7 cellular contexts compared by ENCODE assay signal in the genomic region with DNA sequence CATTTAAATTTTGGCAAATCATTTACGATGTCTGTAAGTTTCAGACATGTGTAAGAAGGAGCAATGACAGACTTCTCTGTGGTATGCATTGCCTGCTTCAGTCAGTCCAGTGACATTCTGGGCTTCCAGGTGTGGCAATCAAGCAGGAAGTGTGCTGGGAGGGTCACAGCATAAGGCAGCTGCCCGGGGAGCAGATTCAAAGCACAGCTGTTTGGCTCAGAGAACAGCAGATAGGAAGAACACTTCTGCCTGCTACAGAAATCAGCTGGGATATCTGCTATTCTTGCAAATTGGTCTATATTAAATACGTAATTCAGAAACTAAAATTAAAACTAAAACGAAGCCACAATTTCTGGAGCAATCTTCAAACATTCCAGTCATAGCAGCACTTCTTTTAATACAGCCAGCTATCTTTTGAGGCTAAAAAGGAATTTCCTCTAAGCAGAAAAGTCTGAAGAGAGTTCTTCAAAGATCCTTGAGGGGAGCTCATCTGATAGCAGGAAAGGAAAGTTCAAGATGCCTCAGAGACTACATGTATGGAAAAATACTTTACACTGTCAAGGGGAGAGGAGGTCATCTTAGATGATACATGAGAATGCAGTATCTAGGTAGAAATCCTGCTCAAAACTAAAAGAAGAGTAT. TPM values are rescaled to one million over a fixed set of nuclear protein-coding genes. Genes with fewer than 3 reads are reported as not detected.
A peak's percentile ranks its signal among the peaks of the same experiment; 100 is the strongest.
DNase-seq lines count a peak whose midpoint lies in the region; ATAC-seq, FAIRE-seq and TF ChIP-seq lines count a peak whose summit lies in the region.

No MANE protein-coding gene starts in this region.

- H3K4me2 ChIP-seq in astrocyte (ENCODE audit: low read length), result peak overlapping the region; percentile 43

- H3K9me3 ChIP-seq in astrocyte (ENCODE audit: insufficient read depth, low read depth, low read length), result no peaks in the 10 kb centered on the region

- FAIRE-seq in astrocyte (lab: Jason Lieb, UNC), result no peak

- peak; percentile 98 for ATAC-seq in GM18498 (IDR thresholded peaks at IDR 0.05; ENCODE audit: unreplicated experiment)
- peak; percentile 98 for ATAC-seq in GM21515 (IDR thresholded peaks at IDR 0.05; ENCODE audit: unreplicated experiment)
- peak; percentile 100 for ATAC-seq in HG03571 (IDR thresholded peaks at IDR 0.05; ENCODE audit: unreplicated experiment)

- H3K27me3 ChIP-seq in astrocyte (ENCODE audit: insufficient read depth, low read length), result no peaks in the 10 kb centered on the region

- TF ChIP-seq CTCF in astrocyte (IDR thresholded peaks at IDR 0.05; ENCODE audit: insufficient read depth, low read depth, low read length) (no peak), nephron (IDR thresholded peaks at IDR 0.05; ENCODE audit: unreplicated experiment in 3 of 3) (no peak)

- H3K9me3 Mint-ChIP-seq in astrocyte (ENCODE audit: unreplicated experiment) (peaks cover 4% of the 10 kb centered on the region), nephron (peaks cover 3% of the 10 kb centered on the region)
- peaks cover 3% of the 10 kb centered on the region for H3K9me3 Mint-ChIP-seq in activated T-helper 1 cell treated with anti-CD3 and anti-CD28 coated beads, Interleukin-12 subunit alpha, Interleukin-12 subunit beta, Interleukin-2, Interleukin-4 antibody, amounts not matched to agents 30 ng/mL and 10 ng/mL and 1 ng/mL, durations not matched to agents 14 hours and 24 hours and 36 hours

- H4K20me1 ChIP-seq in astrocyte (ENCODE audit: insufficient read depth, low read length), result no peaks in the 10 kb centered on the region

- H3K4me1 Mint-ChIP-seq in astrocyte (ENCODE audit: low read depth, unreplicated experiment), result peaks cover 19% of the 10 kb centered on the region
- H3K4me1 Mint-ChIP-seq in nephron, result peaks cover 9% of the 10 kb centered on the region
- H3K4me1 Mint-ChIP-seq in activated T-helper 1 cell treated with anti-CD3 and anti-CD28 coated beads, Interleukin-12 subunit alpha, Interleukin-12 subunit beta, Interleukin-2, Interleukin-4 antibody, amounts not matched to agents 30 ng/mL and 10 ng/mL and 1 ng/mL, durations not matched to agents 14 hours and 24 hours and 36 hours (ENCODE audit: low read depth), result no peaks in the 10 kb centered on the region

- H3K36me3 Mint-ChIP-seq in astrocyte (ENCODE audit: low read depth, unreplicated experiment) (no peaks in the 10 kb centered on the region), nephron (ENCODE audit: low read depth) (no peaks in the 10 kb centered on the region)
- no peaks in the 10 kb centered on the region for H3K36me3 Mint-ChIP-seq in activated T-helper 1 cell treated with anti-CD3 and anti-CD28 coated beads, Interleukin-12 subunit alpha, Interleukin-12 subunit beta, Interleukin-2, Interleukin-4 antibody, amounts not matched to agents 30 ng/mL and 10 ng/mL and 1 ng/mL, durations not matched to agents 14 hours and 24 hours and 36 hours (ENCODE audit: low read depth)

- no peaks in the 10 kb centered on the region for H3K27me3 Mint-ChIP-seq in astrocyte (ENCODE audit: low read depth, unreplicated experiment)
- H3K27me3 Mint-ChIP-seq in nephron (ENCODE audit: low read depth), result peaks cover 3% of the 10 kb centered on the region
- no peaks in the 10 kb centered on the region for H3K27me3 Mint-ChIP-seq in activated T-helper 1 cell treated with anti-CD3 and anti-CD28 coated beads, Interleukin-12 subunit alpha, Interleukin-12 subunit beta, Interleukin-2, Interleukin-4 antibody, amounts not matched to agents 30 ng/mL and 10 ng/mL and 1 ng/mL, durations not matched to agents 14 hours and 24 hours and 36 hours (ENCODE audit: insufficient read depth)

- DNase-seq in astrocyte (ENCODE audit: low read depth), result peak; percentile 59
- no peak for DNase-seq in activated T-helper 1 cell treated with anti-CD3 and anti-CD28 coated beads, Interleukin-12 subunit alpha, Interleukin-12 subunit beta, Interleukin-2, Interleukin-4 antibody, amounts not matched to agents 30 ng/mL and 10 ng/mL and 1 ng/mL, durations not matched to agents 14 hours and 24 hours and 36 hours (ENCODE audit: low spot score)
- DNase-seq in activated CD4-positive, alpha-beta T cell treated with anti-CD3 and anti-CD28 coated beads for 4 hours, result no peak

- H3K4me3 Mint-ChIP-seq in astrocyte (ENCODE audit: unreplicated experiment), result no peak overlapping the region
- no peak overlapping the region for H3K4me3 Mint-ChIP-seq in nephron
- no peak overlapping the region for H3K4me3 Mint-ChIP-seq in activated T-helper 1 cell treated with anti-CD3 and anti-CD28 coated beads, Interleukin-12 subunit alpha, Interleukin-12 subunit beta, Interleukin-2, Interleukin-4 antibody, amounts not matched to agents 30 ng/mL and 10 ng/mL and 1 ng/mL, durations not matched to agents 14 hours and 24 hours and 36 hours

- H3K4me1 ChIP-seq in astrocyte (ENCODE audit: insufficient read depth, low read length), result peaks cover 5% of the 10 kb centered on the region

- no peak overlapping the region for H3K4me3 ChIP-seq in astrocyte (ENCODE audit: insufficient read depth, low read depth, low read length)

- intact Hi-C loops in activated T-helper 1 cell treated with anti-CD3 and anti-CD28 coated beads, Interleukin-12 subunit alpha, Interleukin-12 subunit beta, Interleukin-2, Interleukin-4 antibody, amounts not matched to agents 30 ng/mL and 10 ng/mL and 1 ng/mL, durations not matched to agents 14 hours and 24 hours and 36 hours (cut with micrococcal nuclease), result no loop called here

- H3K27ac ChIP-seq in astrocyte (ENCODE audit: low read depth, low read length), result no peak overlapping the region

- no peaks in the 10 kb centered on the region for H3K79me2 ChIP-seq in astrocyte (ENCODE audit: insufficient read depth, low read length)

- H3K9ac ChIP-seq in astrocyte (ENCODE audit: low read length), result no peak overlapping the region

- H3K27ac Mint-ChIP-seq in astrocyte (ENCODE audit: unreplicated experiment) (peak overlapping the region; percentile 92), nephron (peak overlapping the region; percentile 29 to 57 (median 51))
- no peak overlapping the region for H3K27ac Mint-ChIP-seq in activated T-helper 1 cell treated with anti-CD3 and anti-CD28 coated beads, Interleukin-12 subunit alpha, Interleukin-12 subunit beta, Interleukin-2, Interleukin-4 antibody, amounts not matched to agents 30 ng/mL and 10 ng/mL and 1 ng/mL, durations not matched to agents 14 hours and 24 hours and 36 hours

- no peaks in the 10 kb centered on the region for H3K36me3 ChIP-seq in astrocyte (ENCODE audit: insufficient read depth, low read length)

- no peak overlapping the region for H2AFZ ChIP-seq in astrocyte (ENCODE audit: low read depth, low read length)

RNA-seq across cellular contexts. Expression of gene GALNT7, which starts 47.4 kb away (rescaled TPM):
- 97.6 and 98.5 TPM in 2 replicates for total RNA-seq in astrocyte
- total RNA-seq in activated T-helper 1 cell treated with anti-CD3 and anti-CD28 coated beads, Interleukin-12 subunit alpha, Interleukin-12 subunit beta, Interleukin-2, Interleukin-4 antibody, amounts not matched to agents 30 ng/mL and 10 ng/mL and 1 ng/mL, durations not matched to agents 14 hours and 24 hours and 36 hours, result 24.6 and 30.5 TPM in 2 replicates
